In the genomic region with DNA sequence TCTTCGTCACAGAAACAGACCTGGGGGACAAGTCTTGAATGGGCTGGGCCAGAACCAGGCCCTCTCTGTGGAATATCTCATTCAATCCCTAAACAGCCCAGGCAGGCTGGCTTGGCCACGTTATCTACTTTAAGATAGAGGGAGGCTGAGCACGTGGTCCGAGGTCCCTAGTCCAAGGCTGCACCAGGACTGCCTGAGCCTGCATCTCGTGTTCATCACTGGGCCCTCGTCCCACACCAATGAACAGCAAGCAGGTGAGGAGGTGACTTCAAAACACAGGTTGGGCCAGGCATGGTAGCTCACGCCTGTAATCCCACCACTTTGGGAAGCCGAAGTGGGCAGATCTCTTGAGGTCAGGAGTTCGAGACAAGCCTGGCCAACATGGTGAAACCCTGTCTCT, we compare ENCODE assay signal across 22 cellular contexts. TPM values are rescaled to one million over a fixed set of nuclear protein-coding genes. Genes with fewer than 3 reads are reported as not detected.
A peak's percentile ranks its signal among the peaks of the same experiment; 100 is the strongest.
DNase-seq lines count a peak whose midpoint lies in the region; ATAC-seq and TF ChIP-seq lines count a peak whose summit lies in the region.
"Had no signal": no experiment of that assay in that cellular context is flagged by ENCODE, and none has a peak within 500 bp of the region (broad histone marks: within the 10 kb centered on the region; RNA-seq: fewer than 3 reads in every experiment).

No MANE protein-coding gene starts in this region.

- peak; percentile 33 for DNase-seq in activated CD8-positive, alpha-beta memory T cell treated with anti-CD3 and anti-CD28 coated beads for 24 hours
- DNase-seq in activated CD8-positive, alpha-beta memory T cell treated with anti-CD3 and anti-CD28 coated beads, Interleukin-2, amount 50 U/mL, for 4 hours = no peak
- DNase-seq in coronary artery (ENCODE audit: low spot score) (peak; percentile 59), mesenteric fat pad (ENCODE audit: low spot score) (peak; percentile 74), spleen (peak; percentile 44), NCI-H146 (lab: John Stamatoyannopoulos, UW) (no peak)
- DNase-seq: 8988T; AML-193; C1 segment of cervical spinal cord; CD8-positive, alpha-beta T cell; GDM1; HCEC 1CT; KG1; NCI-H2029 treated with DMSO at 0.1 percent for 48 hours; NCI-H226; NCI-H510A treated with DMSO at 0.1 percent for 48 hours; NCI-H748 treated with DMSO at 0.1 percent for 48 hours had no signal

- no peak for ATAC-seq in GM19324 (IDR thresholded peaks at IDR 0.05; ENCODE audit: low FRiP score, unreplicated experiment)
- ATAC-seq: CD8-positive, alpha-beta T cell; GM23338 had no signal

- peaks cover 0 to 74% (median 14%) of the 10 kb centered on the region in 7 donors for H3K27me3 ChIP-seq in spleen (replicated peaks in 1 of 7)

- H3K27ac ChIP-seq in coronary artery (no peak overlapping the region), spleen (no peak overlapping the region)
- H3K27ac ChIP-seq: HL-60 had no signal

- H3K4me3 ChIP-seq in coronary artery = no peak overlapping the region
- H3K4me3 ChIP-seq in spleen = no peak overlapping the region
- H3K4me3 ChIP-seq: GM23338 had no signal

- TF ChIP-seq POLR2A in spleen (IDR thresholded peaks at IDR 0.05) = no peak

- WGBS in spleen, 5 donors = 75 to 89% (median 79%) methylated on average over 8 to 9 of the region's 9 CpGs

- TF ChIP-seq CTCF in coronary artery (IDR thresholded peaks at IDR 0.05) (no peak), spleen (IDR thresholded peaks at IDR 0.05 in 8 of 11, conservative IDR thresholded peaks at IDR 0.05 in 3 of 11) (no peak)

- intact Hi-C loops in spleen (cut with DNase I; ENCODE audit: low total_unique reads) = no loop called here

- H3K36me3 ChIP-seq in spleen = no peaks in the 10 kb centered on the region

- no peaks in the 10 kb centered on the region for H3K9me3 ChIP-seq in spleen

- peaks cover 0 to 3% (median 0%) of the 10 kb centered on the region in 6 donors for H3K4me1 ChIP-seq in spleen

RNA-seq across cellular contexts. Expression of gene FGF3, which starts 20.3 kb away (rescaled TPM):
- total RNA-seq in mesenteric fat pad = not detected
- not detected for total RNA-seq in spleen
- polyA plus RNA-seq in spleen = not detected
- total RNA-seq: CD8-positive, alpha-beta T cell; Daoy; SK-MEL-5 had no signal
- polyA plus RNA-seq: GM23338 had no signal

Comparison
In these comparisons a context has a peak if more than half of its experiments do, and no peak if none do; other contexts are left out.
1. DNase-seq: peak in activated CD8-positive, alpha-beta memory T cell treated with anti-CD3 and anti-CD28 coated beads for 24 hours (single experiment), coronary artery (single experiment), mesenteric fat pad (single experiment) and spleen (single experiment); none in activated CD8-positive, alpha-beta memory T cell treated with anti-CD3 and anti-CD28 coated beads, Interleukin-2, amount 50 U/mL, for 4 hours (single experiment) and NCI-H146 (single experiment).